Comparison of ENCODE assay signal across 9 cellular contexts in the genomic region with DNA sequence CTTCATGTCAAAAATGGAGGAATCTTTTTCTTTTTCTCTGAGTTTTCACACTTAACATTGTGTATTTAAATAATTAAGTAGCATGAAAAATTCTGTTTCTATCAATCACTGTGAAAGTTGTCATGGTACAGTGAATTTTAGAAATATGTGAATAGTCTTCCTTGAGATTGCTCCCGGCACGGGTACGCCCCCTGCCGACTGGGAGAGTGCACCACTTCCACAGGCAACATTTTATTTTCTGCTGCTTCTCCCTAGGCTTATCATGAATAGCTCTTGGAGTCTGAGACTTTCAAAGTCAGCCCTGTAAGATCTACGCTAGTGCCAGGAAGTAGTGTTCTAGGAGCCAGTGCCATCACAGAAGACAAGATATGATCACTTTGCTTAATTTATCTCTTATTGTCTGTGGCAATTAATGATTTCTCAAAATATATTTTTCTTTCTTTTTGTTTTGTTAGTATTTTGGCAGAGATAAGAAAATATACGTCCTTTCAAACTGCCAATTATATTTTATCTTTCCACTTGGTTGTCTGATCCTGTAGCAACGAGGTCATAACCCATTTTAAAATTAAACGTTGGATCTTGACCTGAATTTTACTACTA.
DNase-seq lines count a peak whose midpoint lies in the region; ATAC-seq, FAIRE-seq and TF ChIP-seq lines count a peak whose summit lies in the region.
"Had no signal": no experiment of that assay in that cellular context is flagged by ENCODE, and none has a peak within 500 bp of the region (broad histone marks: within the 10 kb centered on the region; RNA-seq: fewer than 3 reads in every experiment).

No MANE protein-coding gene starts in this region.

- TF ChIP-seq RAD21 in K562 (CRISPR knock-in tag; conservative IDR thresholded peaks at IDR 0.05 in 1 of 2, IDR thresholded peaks at IDR 0.05 in 1 of 2), result 0 out of 4 replicates have a peak, but pooled peaks of 1 of the 2 experiments have one; percentile 16

- no peaks in the 10 kb centered on the region for H3K36me3 ChIP-seq in BJ (ENCODE audit: control insufficient read depth, insufficient read depth, low read length)
- no peaks in the 10 kb centered on the region for H3K36me3 ChIP-seq in K562 (ENCODE audit: control insufficient read depth, insufficient read depth, low read length)

- peak; percentile 56 for TF ChIP-seq CTCF in BJ (IDR thresholded peaks at IDR 0.05; ENCODE audit: insufficient read depth, low read depth, low read length)
- TF ChIP-seq CTCF in K562 (IDR thresholded peaks at IDR 0.05 in 2 of 3, conservative IDR thresholded peaks at IDR 0.05 in 1 of 3; ENCODE audit: insufficient read depth in 2 of 3, low read depth in 1 of 3, low read length in 3 of 3), result peak in 2 of 3 experiments; percentile 43 to 58; a peak in 3 of 6 replicates

- TF ChIP-seq POLR2A in K562 (conservative IDR thresholded peaks at IDR 0.05), result no peak
- TF ChIP-seq POLR2A in GM12892 (IDR thresholded peaks at IDR 0.05; ENCODE audit: low read depth, low read length), result no peak

- no peaks in the 10 kb centered on the region for H3K27me3 ChIP-seq in BJ (ENCODE audit: control insufficient read depth, insufficient read depth, low read length)
- H3K27me3 ChIP-seq in K562 (ENCODE audit: control insufficient read depth in 2 of 2, insufficient read depth in 2 of 2, low read length in 2 of 2), result no peaks in the 10 kb centered on the region

- no peak for FAIRE-seq in K562 (lab: Jason Lieb, UNC)
- no peak for FAIRE-seq in GM12892 (lab: Jason Lieb, UNC)
- FAIRE-seq in frontal cortex (lab: Jason Lieb, UNC), result no peak

- intact Hi-C loops in K562 (cut with micrococcal nuclease), result loop anchor here (10.0 kb wide), 1 partner anchor 599 kb away; no protein-coding TSS in a partner anchor

- H3K9me1 ChIP-seq in K562 (ENCODE audit: control insufficient read depth, insufficient read depth, low read length), result no peaks in the 10 kb centered on the region

- CTCF ChIA-PET in BJ (lab: Yijun Ruan, JAX) (no interaction called here), K562 (lab: Yijun Ruan, JAX; ENCODE audit: low intra/inter-chr PET ratio) (no interaction called here)

- H3K4me3 ChIP-seq in BJ (ENCODE audit: low read depth, low read length) (no peak overlapping the region), K562 (no peak overlapping the region)
- H3K4me3 ChIP-seq: skin epidermis had no signal

- H4K20me1 ChIP-seq in K562 (replicated peaks; ENCODE audit: control insufficient read depth, insufficient read depth, low read length), result no peaks in the 10 kb centered on the region

- H3K27ac ChIP-seq in K562 (ENCODE audit: extremely low read depth, low read depth, low read length), result no peak overlapping the region
- H3K27ac ChIP-seq: skin epidermis had no signal

- H3K9me3 ChIP-seq in K562 (replicated peaks; ENCODE audit: control insufficient read depth, insufficient read depth, low read depth, low read length), result no peaks in the 10 kb centered on the region

- H3K4me1 ChIP-seq in K562 (replicated peaks in 1 of 2; ENCODE audit: control insufficient read depth in 2 of 2, insufficient read depth in 2 of 2, low read length in 2 of 2), result no peaks in the 10 kb centered on the region

- no peak for DNase-seq in BJ (ENCODE audit: low read depth)
- peak; percentile 14 for DNase-seq in NCI-H146 (lab: John Stamatoyannopoulos, UW)
- DNase-seq in K562 (ENCODE audit: extremely low read depth in 1 of 4, low spot score in 3 of 4), result peak; percentile 6 to 35 (median 16)
- peak; percentile 77 for DNase-seq in left kidney (ENCODE audit: low read depth, low spot score)
- no peak for DNase-seq in GM12892 (ENCODE audit: insufficient read length)
- DNase-seq in frontal cortex (ENCODE audit: low spot score in 2 of 2), result no peak

- H3K9ac ChIP-seq in K562 (ENCODE audit: insufficient read depth in 1 of 2, low read depth in 2 of 2, low read length in 2 of 2), result no peak overlapping the region

- no TSS peak for BruUV-seq in K562 (replicated peaks; lab: Mats Ljungman, UMichigan)

- in situ Hi-C loops in K562 (cut with MboI), result no loop called here

- TF ChIP-seq EP300 in K562 (IDR thresholded peaks at IDR 0.05; ENCODE audit: low read length), result no peak

- H3K79me2 ChIP-seq in K562 (ENCODE audit: control insufficient read depth, insufficient read depth, low read length), result no peaks in the 10 kb centered on the region

- POLR2A ChIA-PET in BJ (lab: Charles Lee) (no interaction called here), K562 (lab: Yijun Ruan, JAX) (no interaction called here)

- 1% methylated on average over 8 of the region's 8 CpGs for WGBS in K562 (ENCODE audit: insufficient coverage, low coverage, missing lambda C conversion rate)

- no peak overlapping the region for H3K4me2 ChIP-seq in K562 (ENCODE audit: insufficient read depth, low read length)

- ATAC-seq in GM18499 (IDR thresholded peaks at IDR 0.05; ENCODE audit: insufficient read depth, unreplicated experiment) (peak; percentile 55), HG02763 (IDR thresholded peaks at IDR 0.05; ENCODE audit: unreplicated experiment) (peak; percentile 80), K562 (no peak)

- no peak overlapping the region for H2AFZ ChIP-seq in K562 (ENCODE audit: low read depth, low read length)

TF ChIP-seq in K562, 482 proteins besides CTCF, POLR2A, EP300 and RAD21 (continues in another document):
- TF ChIP-seq SRF (CRISPR knock-in tag; IDR thresholded peaks at IDR 0.05), result no peak
- TF ChIP-seq, protein P1, sequence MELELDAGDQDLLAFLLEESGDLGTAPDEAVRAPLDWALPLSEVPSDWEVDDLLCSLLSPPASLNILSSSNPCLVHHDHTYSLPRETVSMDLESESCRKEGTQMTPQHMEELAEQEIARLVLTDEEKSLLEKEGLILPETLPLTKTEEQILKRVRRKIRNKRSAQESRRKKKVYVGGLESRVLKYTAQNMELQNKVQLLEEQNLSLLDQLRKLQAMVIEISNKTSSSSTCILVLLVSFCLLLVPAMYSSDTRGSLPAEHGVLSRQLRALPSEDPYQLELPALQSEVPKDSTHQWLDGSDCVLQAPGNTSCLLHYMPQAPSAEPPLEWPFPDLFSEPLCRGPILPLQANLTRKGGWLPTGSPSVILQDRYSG (tag; conservative IDR thresholded peaks at IDR 0.05; ENCODE audit: low read depth), result no peak
- TF ChIP-seq U2AF2 (optimal IDR thresholded peaks at IDR 0.05; ENCODE audit: low read depth, low read length), result no peak
- TF ChIP-seq SETDB1 (IDR thresholded peaks at IDR 0.05; ENCODE audit: low read length), result no peak
- TF ChIP-seq, protein P2, sequence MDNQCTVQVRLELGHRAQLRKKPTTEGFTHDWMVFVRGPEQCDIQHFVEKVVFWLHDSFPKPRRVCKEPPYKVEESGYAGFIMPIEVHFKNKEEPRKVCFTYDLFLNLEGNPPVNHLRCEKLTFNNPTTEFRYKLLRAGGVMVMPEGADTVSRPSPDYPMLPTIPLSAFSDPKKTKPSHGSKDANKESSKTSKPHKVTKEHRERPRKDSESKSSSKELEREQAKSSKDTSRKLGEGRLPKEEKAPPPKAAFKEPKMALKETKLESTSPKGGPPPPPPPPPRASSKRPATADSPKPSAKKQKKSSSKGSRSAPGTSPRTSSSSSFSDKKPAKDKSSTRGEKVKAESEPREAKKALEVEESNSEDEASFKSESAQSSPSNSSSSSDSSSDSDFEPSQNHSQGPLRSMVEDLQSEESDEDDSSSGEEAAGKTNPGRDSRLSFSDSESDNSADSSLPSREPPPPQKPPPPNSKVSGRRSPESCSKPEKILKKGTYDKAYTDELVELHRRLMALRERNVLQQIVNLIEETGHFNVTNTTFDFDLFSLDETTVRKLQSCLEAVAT (IDR thresholded peaks at IDR 0.05), result no peak
- TF ChIP-seq, protein P3, sequence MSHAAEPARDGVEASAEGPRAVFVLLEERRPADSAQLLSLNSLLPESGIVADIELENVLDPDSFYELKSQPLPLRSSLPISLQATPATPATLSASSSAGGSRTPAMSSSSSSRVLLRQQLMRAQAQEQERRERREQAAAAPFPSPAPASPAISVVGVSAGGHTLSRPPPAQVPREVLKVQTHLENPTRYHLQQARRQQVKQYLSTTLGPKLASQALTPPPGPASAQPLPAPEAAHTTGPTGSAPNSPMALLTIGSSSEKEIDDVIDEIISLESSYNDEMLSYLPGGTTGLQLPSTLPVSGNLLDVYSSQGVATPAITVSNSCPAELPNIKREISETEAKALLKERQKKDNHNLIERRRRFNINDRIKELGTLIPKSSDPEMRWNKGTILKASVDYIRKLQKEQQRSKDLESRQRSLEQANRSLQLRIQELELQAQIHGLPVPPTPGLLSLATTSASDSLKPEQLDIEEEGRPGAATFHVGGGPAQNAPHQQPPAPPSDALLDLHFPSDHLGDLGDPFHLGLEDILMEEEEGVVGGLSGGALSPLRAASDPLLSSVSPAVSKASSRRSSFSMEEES (CRISPR knock-in tag; IDR thresholded peaks at IDR 0.05), result no peak
- no peak for TF ChIP-seq FOXK2 (conservative IDR thresholded peaks at IDR 0.05 in 1 of 2, IDR thresholded peaks at IDR 0.05 in 1 of 2; ENCODE audit: low read depth in 2 of 2)
- TF ChIP-seq ELF4 (CRISPR knock-in tag; IDR thresholded peaks at IDR 0.05), result no peak
- no peak for TF ChIP-seq MYBL2 (IDR thresholded peaks at IDR 0.05; ENCODE audit: low read depth)
- TF ChIP-seq MYBL2 (CRISPR knock-in tag; IDR thresholded peaks at IDR 0.05; ENCODE audit: borderline replicate concordance), result no peak
- TF ChIP-seq, protein P4, sequence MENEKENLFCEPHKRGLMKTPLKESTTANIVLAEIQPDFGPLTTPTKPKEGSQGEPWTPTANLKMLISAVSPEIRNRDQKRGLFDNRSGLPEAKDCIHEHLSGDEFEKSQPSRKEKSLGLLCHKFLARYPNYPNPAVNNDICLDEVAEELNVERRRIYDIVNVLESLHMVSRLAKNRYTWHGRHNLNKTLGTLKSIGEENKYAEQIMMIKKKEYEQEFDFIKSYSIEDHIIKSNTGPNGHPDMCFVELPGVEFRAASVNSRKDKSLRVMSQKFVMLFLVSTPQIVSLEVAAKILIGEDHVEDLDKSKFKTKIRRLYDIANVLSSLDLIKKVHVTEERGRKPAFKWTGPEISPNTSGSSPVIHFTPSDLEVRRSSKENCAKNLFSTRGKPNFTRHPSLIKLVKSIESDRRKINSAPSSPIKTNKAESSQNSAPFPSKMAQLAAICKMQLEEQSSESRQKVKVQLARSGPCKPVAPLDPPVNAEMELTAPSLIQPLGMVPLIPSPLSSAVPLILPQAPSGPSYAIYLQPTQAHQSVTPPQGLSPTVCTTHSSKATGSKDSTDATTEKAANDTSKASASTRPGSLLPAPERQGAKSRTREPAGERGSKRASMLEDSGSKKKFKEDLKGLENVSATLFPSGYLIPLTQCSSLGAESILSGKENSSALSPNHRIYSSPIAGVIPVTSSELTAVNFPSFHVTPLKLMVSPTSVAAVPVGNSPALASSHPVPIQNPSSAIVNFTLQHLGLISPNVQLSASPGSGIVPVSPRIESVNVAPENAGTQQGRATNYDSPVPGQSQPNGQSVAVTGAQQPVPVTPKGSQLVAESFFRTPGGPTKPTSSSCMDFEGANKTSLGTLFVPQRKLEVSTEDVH (IDR thresholded peaks at IDR 0.05; ENCODE audit: low read depth, partially characterized antibody), result no peak

Comparison
In these comparisons a context has a peak if more than half of its experiments do, and no peak if none do; other contexts are left out.
1. DNase-seq: peak in NCI-H146 (single experiment), K562 (4 of 4) and left kidney (single experiment); none in BJ (single experiment), GM12892 (single experiment) and frontal cortex (0 of 2).